In genomic region chr14:20680363-20680762, GRCh38 we compare ENCODE assay signal across 1 cellular context.
TF ChIP-seq lines count a peak whose summit lies in the region.

No MANE protein-coding gene starts in this region.

TF ChIP-seq in WTC11, 78 proteins besides CTCF, POLR2A, EP300 and RAD21 (continued from another document):
- TF ChIP-seq, protein P1, sequence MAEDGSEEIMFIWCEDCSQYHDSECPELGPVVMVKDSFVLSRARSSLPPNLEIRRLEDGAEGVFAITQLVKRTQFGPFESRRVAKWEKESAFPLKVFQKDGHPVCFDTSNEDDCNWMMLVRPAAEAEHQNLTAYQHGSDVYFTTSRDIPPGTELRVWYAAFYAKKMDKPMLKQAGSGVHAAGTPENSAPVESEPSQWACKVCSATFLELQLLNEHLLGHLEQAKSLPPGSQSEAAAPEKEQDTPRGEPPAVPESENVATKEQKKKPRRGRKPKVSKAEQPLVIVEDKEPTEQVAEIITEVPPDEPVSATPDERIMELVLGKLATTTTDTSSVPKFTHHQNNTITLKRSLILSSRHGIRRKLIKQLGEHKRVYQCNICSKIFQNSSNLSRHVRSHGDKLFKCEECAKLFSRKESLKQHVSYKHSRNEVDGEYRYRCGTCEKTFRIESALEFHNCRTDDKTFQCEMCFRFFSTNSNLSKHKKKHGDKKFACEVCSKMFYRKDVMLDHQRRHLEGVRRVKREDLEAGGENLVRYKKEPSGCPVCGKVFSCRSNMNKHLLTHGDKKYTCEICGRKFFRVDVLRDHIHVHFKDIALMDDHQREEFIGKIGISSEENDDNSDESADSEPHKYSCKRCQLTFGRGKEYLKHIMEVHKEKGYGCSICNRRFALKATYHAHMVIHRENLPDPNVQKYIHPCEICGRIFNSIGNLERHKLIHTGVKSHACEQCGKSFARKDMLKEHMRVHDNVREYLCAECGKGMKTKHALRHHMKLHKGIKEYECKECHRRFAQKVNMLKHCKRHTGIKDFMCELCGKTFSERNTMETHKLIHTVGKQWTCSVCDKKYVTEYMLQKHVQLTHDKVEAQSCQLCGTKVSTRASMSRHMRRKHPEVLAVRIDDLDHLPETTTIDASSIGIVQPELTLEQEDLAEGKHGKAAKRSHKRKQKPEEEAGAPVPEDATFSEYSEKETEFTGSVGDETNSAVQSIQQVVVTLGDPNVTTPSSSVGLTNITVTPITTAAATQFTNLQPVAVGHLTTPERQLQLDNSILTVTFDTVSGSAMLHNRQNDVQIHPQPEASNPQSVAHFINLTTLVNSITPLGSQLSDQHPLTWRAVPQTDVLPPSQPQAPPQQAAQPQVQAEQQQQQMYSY (CRISPR knock-in tag; IDR thresholded peaks at IDR 0.05) = no peak
- TF ChIP-seq ZMAT4 (CRISPR knock-in tag; IDR thresholded peaks at IDR 0.05) = no peak
